In genomic region chr2:195434346-195434745, GRCh38 we compare ENCODE assay signal across 13 cellular contexts.
DNase-seq lines count a peak whose midpoint lies in the region; ATAC-seq and TF ChIP-seq lines count a peak whose summit lies in the region.
"Had no signal": no experiment of that assay in that cellular context is flagged by ENCODE, and none has a peak within 500 bp of the region (broad histone marks: within the 10 kb centered on the region; RNA-seq: fewer than 3 reads in every experiment).

No MANE protein-coding gene starts in this region.

- no peak overlapping the region for H3K27ac Mint-ChIP-seq in activated T-helper 17 cell treated with anti-CD3 and anti-CD28 coated beads, Interleukin-2, amount 50 U/mL, for 72 hours
- no peak overlapping the region for H3K27ac Mint-ChIP-seq in CD8-positive, alpha-beta T cell
- H3K27ac Mint-ChIP-seq: B cell had no signal

- no peak overlapping the region for H3K4me3 Mint-ChIP-seq in activated T-helper 17 cell treated with anti-CD3 and anti-CD28 coated beads, Interleukin-2, amount 50 U/mL, for 72 hours
- H3K4me3 Mint-ChIP-seq in CD8-positive, alpha-beta T cell, result no peak overlapping the region
- H3K4me3 Mint-ChIP-seq: B cell had no signal

- H3K9me3 Mint-ChIP-seq in activated T-helper 17 cell treated with anti-CD3 and anti-CD28 coated beads, Interleukin-2, amount 50 U/mL, for 72 hours, result peaks cover 4% of the 10 kb centered on the region
- peaks cover 2% of the 10 kb centered on the region for H3K9me3 Mint-ChIP-seq in CD8-positive, alpha-beta T cell

- H3K9ac ChIP-seq in GM23248, result no peak overlapping the region
- H3K9ac ChIP-seq: BLaER1 treated with 17β-estradiol and CSF1 and Interleukin-3, amounts not matched to agents 10 nM and 100 nM had no signal

- no peak for DNase-seq in GM23248
- peak; percentile 20 for DNase-seq in epithelial cell of proximal tubule (ENCODE audit: low read depth)
- DNase-seq in renal cortical epithelial cell (ENCODE audit: low read depth), result peak; percentile 53
- DNase-seq in CD8-positive, alpha-beta T cell, result no peak
- DNase-seq: DMS79 treated with DMSO at 0.1 percent for 48 hours, IMR-90 had no signal

- peak; percentile 28 for ATAC-seq in activated T-helper 17 cell treated with anti-CD3 and anti-CD28 coated beads, Interleukin-2, amount 50 U/mL, for 72 hours (replicated peaks)
- ATAC-seq in HG03460 (IDR thresholded peaks at IDR 0.05; ENCODE audit: unreplicated experiment), result no peak
- no peak for ATAC-seq in CD8-positive, alpha-beta T cell
- ATAC-seq: GM12878, K562 had no signal

- 0 out of 2 replicates have a peak overlapping the region, but pooled peaks have one; percentile 25 for H2AFZ ChIP-seq in GM23248

- H3K4me2 ChIP-seq in GM23248 (ENCODE audit: unreplicated experiment), result no peak overlapping the region
- H3K4me2 ChIP-seq: BLaER1 treated with 17β-estradiol and CSF1 and Interleukin-3, amounts not matched to agents 10 nM and 100 nM had no signal

- no peaks in the 10 kb centered on the region for H3K79me2 ChIP-seq in GM23248 (ENCODE audit: insufficient read depth)

- TF ChIP-seq CTCF in epithelial cell of proximal tubule (conservative IDR thresholded peaks at IDR 0.05; ENCODE audit: low read depth, low read length), result no peak
- TF ChIP-seq CTCF in CD8-positive, alpha-beta T cell (IDR thresholded peaks at IDR 0.05), result no peak

- H3K36me3 Mint-ChIP-seq in activated T-helper 17 cell treated with anti-CD3 and anti-CD28 coated beads, Interleukin-2, amount 50 U/mL, for 72 hours (ENCODE audit: low read depth), result no peaks in the 10 kb centered on the region
- no peaks in the 10 kb centered on the region for H3K36me3 Mint-ChIP-seq in CD8-positive, alpha-beta T cell

- H3K9me2 ChIP-seq in GM23248 (ENCODE audit: insufficient read depth), result no peaks in the 10 kb centered on the region

- intact Hi-C loops in CD8-positive, alpha-beta T cell (cut with DNase I, micrococcal nuclease), result no loop called here

- WGBS in GM23248 (ENCODE audit: low coverage in 1 of 2, low lambda C conversion rate in 2 of 2, missing lambda C conversion rate in 2 of 2), 2 experiments, result 79 to 82% methylated on average over 1 of the region's 1 CpG

- H3K4me3 ChIP-seq in GM23248, result no peak overlapping the region
- H3K4me3 ChIP-seq in epithelial cell of proximal tubule (ENCODE audit: low read depth, low read length), result no peak overlapping the region
- H3K4me3 ChIP-seq in CD8-positive, alpha-beta T cell (ENCODE audit: low read depth, low read length), result no peak overlapping the region
- H3K4me3 ChIP-seq: BLaER1 treated with 17β-estradiol and CSF1 and Interleukin-3, amounts not matched to agents 10 nM and 100 nM; GM12878; HAP-1; K562 had no signal

- H3K27ac ChIP-seq in GM23248, result no peak overlapping the region
- no peak overlapping the region for H3K27ac ChIP-seq in CD8-positive, alpha-beta T cell (ENCODE audit: low read depth, low read length)
- H3K27ac ChIP-seq: BLaER1 treated with 17β-estradiol and CSF1 and Interleukin-3, amounts not matched to agents 10 nM and 100 nM had no signal

- CTCF ChIA-PET in CD8-positive, alpha-beta T cell (lab: Charles Lee), result no interaction called here

- H3K9me3 ChIP-seq in GM23248 (ENCODE audit: low read depth), result no peaks in the 10 kb centered on the region
- no peaks in the 10 kb centered on the region for H3K9me3 ChIP-seq in CD8-positive, alpha-beta T cell (ENCODE audit: low read length)

- H3K4me1 ChIP-seq in GM23248 (ENCODE audit: insufficient read depth), result no peaks in the 10 kb centered on the region
- H3K4me1 ChIP-seq in CD8-positive, alpha-beta T cell (ENCODE audit: insufficient read depth, low read length), result no peaks in the 10 kb centered on the region
- H3K4me1 ChIP-seq: BLaER1 treated with 17β-estradiol and CSF1 and Interleukin-3, amounts not matched to agents 10 nM and 100 nM; HAP-1 had no signal

- no peaks in the 10 kb centered on the region for H3K27me3 Mint-ChIP-seq in activated T-helper 17 cell treated with anti-CD3 and anti-CD28 coated beads, Interleukin-2, amount 50 U/mL, for 72 hours
- no peaks in the 10 kb centered on the region for H3K27me3 Mint-ChIP-seq in CD8-positive, alpha-beta T cell (ENCODE audit: low read depth)
- H3K27me3 Mint-ChIP-seq: B cell had no signal

- no peaks in the 10 kb centered on the region for H3K36me3 ChIP-seq in GM23248 (ENCODE audit: low read depth)
- no peaks in the 10 kb centered on the region for H3K36me3 ChIP-seq in CD8-positive, alpha-beta T cell (ENCODE audit: insufficient read depth, low read length)
- H3K36me3 ChIP-seq: BLaER1 treated with 17β-estradiol and CSF1 and Interleukin-3, amounts not matched to agents 10 nM and 100 nM; HAP-1 had no signal

- no peaks in the 10 kb centered on the region for H3K27me3 ChIP-seq in GM23248 (replicated peaks; ENCODE audit: insufficient read depth)
- no peaks in the 10 kb centered on the region for H3K27me3 ChIP-seq in CD8-positive, alpha-beta T cell (ENCODE audit: insufficient read depth, low read length)
- H3K27me3 ChIP-seq: BLaER1 treated with 17β-estradiol and CSF1 and Interleukin-3, amounts not matched to agents 10 nM and 100 nM had no signal

- no peaks in the 10 kb centered on the region for H4K20me1 ChIP-seq in GM23248 (ENCODE audit: insufficient read depth)
- H4K20me1 ChIP-seq: BLaER1 treated with 17β-estradiol and CSF1 and Interleukin-3, amounts not matched to agents 10 nM and 100 nM had no signal

- H3K4me1 Mint-ChIP-seq in activated T-helper 17 cell treated with anti-CD3 and anti-CD28 coated beads, Interleukin-2, amount 50 U/mL, for 72 hours, result no peaks in the 10 kb centered on the region
- no peaks in the 10 kb centered on the region for H3K4me1 Mint-ChIP-seq in CD8-positive, alpha-beta T cell (ENCODE audit: low read depth)
- H3K4me1 Mint-ChIP-seq: B cell had no signal

- in situ Hi-C loops in GM23248 (cut with MboI), result no loop called here

- POLR2A ChIA-PET in CD8-positive, alpha-beta T cell (lab: Charles Lee), result interaction anchor here (0.7 kb wide), 1 partner anchor 18 kb away, joined by 3 read pairs; no protein-coding TSS in a partner anchor

- H3F3A ChIP-seq in GM23248 (ENCODE audit: insufficient read depth), result no peaks in the 10 kb centered on the region

Comparison
In these comparisons a context has a peak if more than half of its experiments do, and no peak if none do; other contexts are left out.
1. DNase-seq: peak in epithelial cell of proximal tubule (single experiment) and renal cortical epithelial cell (single experiment); none in GM23248 (single experiment) and CD8-positive, alpha-beta T cell (0 of 7).